Comparison of ENCODE assay signal across 8 cellular contexts in genomic region chr19:10580979-10581631, GRCh38. TPM values are rescaled to one million over a fixed set of nuclear protein-coding genes. Genes with fewer than 3 reads are reported as not detected.
DNase-seq lines count a peak whose midpoint lies in the region; ATAC-seq and TF ChIP-seq lines count a peak whose summit lies in the region.

No MANE protein-coding gene starts in this region.

- H3K27me3 ChIP-seq in PC-3 (ENCODE audit: low read length) = no peaks in the 10 kb centered on the region
- H3K27me3 ChIP-seq in esophagus squamous epithelium = no peaks in the 10 kb centered on the region

- H3F3A ChIP-seq in PC-3 (ENCODE audit: low read length, unreplicated experiment) = no peaks in the 10 kb centered on the region

- TF ChIP-seq CTCF in PC-3 (conservative IDR thresholded peaks at IDR 0.05; ENCODE audit: low read depth, low read length) = peak; percentile 99
- TF ChIP-seq CTCF in esophagus squamous epithelium (IDR thresholded peaks at IDR 0.05) = peak; percentile 96 to 99 (median 98)
- TF ChIP-seq CTCF in natural killer cell (IDR thresholded peaks at IDR 0.05) = peak; percentile 97

- H3K36me3 Mint-ChIP-seq in IgD-negative memory B cell (no peaks in the 10 kb centered on the region), natural killer cell (no peaks in the 10 kb centered on the region)
- H3K36me3 Mint-ChIP-seq in stimulated activated effector memory CD8-positive, alpha-beta T cell treated with anti-CD3 and anti-CD28 coated beads, Interleukin-12 subunit alpha, Interleukin-12 subunit beta, amount 100 ng/mL, for 72 hours = peaks cover 6% of the 10 kb centered on the region

- POLR2A ChIA-PET in PC-3 (lab: Charles Lee; ENCODE audit: unreplicated experiment) = no interaction called here

- H3K4me1 ChIP-seq in PC-3 (ENCODE audit: insufficient read depth, low read length) (no peaks in the 10 kb centered on the region), esophagus squamous epithelium (peaks cover 0 to 17% (median 0%) of the 10 kb centered on the region in 3 donors)

- peak overlapping the region in 3 of 4 donors; percentile 2 to 30 (median 29) for H3K4me3 Mint-ChIP-seq in IgD-negative memory B cell
- peak overlapping the region; percentile 4 for H3K4me3 Mint-ChIP-seq in natural killer cell
- H3K4me3 Mint-ChIP-seq in stimulated activated effector memory CD8-positive, alpha-beta T cell treated with anti-CD3 and anti-CD28 coated beads, Interleukin-12 subunit alpha, Interleukin-12 subunit beta, amount 100 ng/mL, for 72 hours = no peak overlapping the region

- H3K27ac ChIP-seq in PC-3 (ENCODE audit: low read length) (no peak overlapping the region), esophagus squamous epithelium (no peak overlapping the region)

- no peak for TF ChIP-seq POLR2A in esophagus squamous epithelium (IDR thresholded peaks at IDR 0.05)

- H3K36me3 ChIP-seq in PC-3 (ENCODE audit: low read depth, low read length) (no peaks in the 10 kb centered on the region; the same call in 1 of the 2 replicates), esophagus squamous epithelium (peaks cover 0 to 77% (median 5%) of the 10 kb centered on the region in 3 donors)

- H3K27ac Mint-ChIP-seq in IgD-negative memory B cell = peak overlapping the region; percentile 19 to 90 (median 28)
- H3K27ac Mint-ChIP-seq in natural killer cell = no peak overlapping the region
- no peak overlapping the region for H3K27ac Mint-ChIP-seq in stimulated activated effector memory CD8-positive, alpha-beta T cell treated with anti-CD3 and anti-CD28 coated beads, Interleukin-12 subunit alpha, Interleukin-12 subunit beta, amount 100 ng/mL, for 72 hours

- WGBS in esophagus squamous epithelium, 2 donors = 0 to 3% methylated on average over 4 to 14 of the region's 31 CpGs

- H4K20me1 ChIP-seq in PC-3 (ENCODE audit: low read length) = no peaks in the 10 kb centered on the region

- H3K27me3 Mint-ChIP-seq in IgD-negative memory B cell = no peaks in the 10 kb centered on the region
- H3K27me3 Mint-ChIP-seq in natural killer cell (ENCODE audit: low read depth in 2 of 2) = no peaks in the 10 kb centered on the region

- H2AFZ ChIP-seq in PC-3 (ENCODE audit: low read length) = peak overlapping the region; percentile 85

- no peaks in the 10 kb centered on the region for H3K79me2 ChIP-seq in PC-3 (ENCODE audit: low read length)

- CTCF ChIA-PET in PC-3 (lab: Charles Lee) = interaction anchor here (0.5 to 3.8 kb wide), 9 partner anchors 17 to 278 kb away, joined by 3 to 90 read pairs (median 4); no protein-coding TSS in a partner anchor

- no peaks in the 10 kb centered on the region for H3K9me3 Mint-ChIP-seq in IgD-negative memory B cell
- H3K9me3 Mint-ChIP-seq in natural killer cell = no peaks in the 10 kb centered on the region
- no peaks in the 10 kb centered on the region for H3K9me3 Mint-ChIP-seq in stimulated activated effector memory CD8-positive, alpha-beta T cell treated with anti-CD3 and anti-CD28 coated beads, Interleukin-12 subunit alpha, Interleukin-12 subunit beta, amount 100 ng/mL, for 72 hours

- H3K9me3 ChIP-seq in PC-3 (ENCODE audit: low read length) (no peaks in the 10 kb centered on the region), esophagus squamous epithelium (no peaks in the 10 kb centered on the region)

- no peaks in the 10 kb centered on the region for H3K9me2 ChIP-seq in PC-3 (replicated peaks; ENCODE audit: low read length)

- H3K4me1 Mint-ChIP-seq in IgD-negative memory B cell = peaks cover 15 to 16% (median 15%) of the 10 kb centered on the region in 3 donors
- H3K4me1 Mint-ChIP-seq in natural killer cell = peaks cover 12 to 21% of the 10 kb centered on the region in 2 donors
- peaks cover 25% of the 10 kb centered on the region for H3K4me1 Mint-ChIP-seq in stimulated activated effector memory CD8-positive, alpha-beta T cell treated with anti-CD3 and anti-CD28 coated beads, Interleukin-12 subunit alpha, Interleukin-12 subunit beta, amount 100 ng/mL, for 72 hours

- H3K4me3 ChIP-seq in PC-3 (ENCODE audit: low read length) = no peak overlapping the region
- H3K4me3 ChIP-seq in esophagus squamous epithelium = peak overlapping the region in 1 of 4 donors; percentile 1

- DNase-seq in DMS114 treated with DMSO at 0.1 percent for 48 hours (lab: John Stamatoyannopoulos, UW; ENCODE audit: unreplicated experiment) (peak; percentile 73), PC-3 (peak; percentile 98), activated T-cell treated with anti-CD3 and anti-CD28 coated beads for 24 hours (ENCODE audit: low read depth) (peak; percentile 84), esophagus squamous epithelium (lab: John Stamatoyannopoulos, UW) (peak; percentile 36), natural killer cell (peak; percentile 88)
- DNase-seq in stimulated activated effector memory CD8-positive, alpha-beta T cell treated with anti-CD3 and anti-CD28 coated beads, Interleukin-12 subunit alpha, Interleukin-12 subunit beta, amount 100 ng/mL, for 72 hours (ENCODE audit: low spot score in 2 of 2) = peak; percentile 86 to 94

- H3K4me2 ChIP-seq in PC-3 (ENCODE audit: low read length) = peak overlapping the region; percentile 49

- H3K9ac ChIP-seq in PC-3 (ENCODE audit: low read length) = no peak overlapping the region

- BruUV-seq in PC-3 (replicated peaks; lab: Mats Ljungman, UMichigan) = no TSS peak

- ATAC-seq in PC-3 (peak; percentile 91), natural killer cell (peak; percentile 96 to 100 (median 99)), GM21825 (IDR thresholded peaks at IDR 0.05; ENCODE audit: unreplicated experiment) (no peak)
- ATAC-seq in stimulated activated effector memory CD8-positive, alpha-beta T cell treated with anti-CD3 and anti-CD28 coated beads, Interleukin-12 subunit alpha, Interleukin-12 subunit beta, amount 100 ng/mL, for 72 hours = peak; percentile 89

- intact Hi-C loops in PC-3 (cut with micrococcal nuclease) = loop anchor here (1.0 kb wide), 3 partner anchors 44 to 118 kb away; partner anchors contain the start of gene SLC44A2
- intact Hi-C loops in esophagus squamous epithelium (cut with DNase I) = loop anchor here (2.0 kb wide), 1 partner anchor 64 kb away; no protein-coding TSS in a partner anchor
- intact Hi-C loops in natural killer cell (cut with micrococcal nuclease) = loop anchor here (1.0 to 2.0 kb wide), 3 partner anchors 63 to 118 kb away; no protein-coding TSS in a partner anchor

RNA-seq across cellular contexts. Expression of gene AP1M2, which starts 6.0 kb away (rescaled TPM):
- not detected for polyA plus RNA-seq in IgD-negative memory B cell
- total RNA-seq in PC-3 (2014; rRNA removed) = 43.9 and 50.0 TPM in 2 replicates
- total RNA-seq in esophagus squamous epithelium = 10 to 100 TPM; 24.8 to 67.0 (median 57.1) TPM
- total RNA-seq in natural killer cell = 1 to 10 TPM in 1 of 3 donors, not detected in 2; 1.3 TPM

RNA-seq across cellular contexts. Expression of gene CDKN2D, which starts 12.3 kb away (rescaled TPM):
- 193 TPM for polyA plus RNA-seq in IgD-negative memory B cell
- total RNA-seq in PC-3 (2014; rRNA removed) (17.1 and 22.5 TPM in 2 replicates), esophagus squamous epithelium (10 to 100 TPM in 1 of 4 donors, 1 to 10 TPM in 3; 5.1 to 14.4 (median 6.2) TPM), natural killer cell (100 to 1,000 TPM in 2 of 3 donors, 10 to 100 TPM in 1; 82.7 to 102 (median 101) TPM)

RNA-seq across cellular contexts. Expression of gene KRI1, which starts 15.3 kb away (rescaled TPM):
- polyA plus RNA-seq in IgD-negative memory B cell = 35.6 TPM
- 52.9 and 72.6 TPM in 2 replicates for total RNA-seq in PC-3 (2014; rRNA removed)
- 10 to 100 TPM; 18.2 to 30.3 (median 23.9) TPM for total RNA-seq in esophagus squamous epithelium
- total RNA-seq in natural killer cell = 10 to 100 TPM; 36.6 to 53.0 (median 49.5) TPM

RNA-seq across cellular contexts. Expression of gene ATG4D, which starts 37.4 kb away (rescaled TPM):
- polyA plus RNA-seq in IgD-negative memory B cell = 21.0 TPM
- total RNA-seq in PC-3 (2014; rRNA removed) (53.2 and 65.9 TPM in 2 replicates), esophagus squamous epithelium (10 to 100 TPM; 46.5 to 59.3 (median 51.4) TPM), natural killer cell (100 to 1,000 TPM; 128 to 155 (median 138) TPM)

RNA-seq across cellular contexts. Expression of gene SLC44A2, which starts 44.2 kb away (rescaled TPM):
- polyA plus RNA-seq in IgD-negative memory B cell = 332 TPM
- total RNA-seq in PC-3 (2014; rRNA removed) (63.9 and 87.3 TPM in 2 replicates), esophagus squamous epithelium (10 to 100 TPM; 59.7 to 82.8 (median 69.8) TPM), natural killer cell (100 to 1,000 TPM; 231 to 306 (median 279) TPM)

Comparison
In these comparisons a context has a peak if more than half of its experiments do, and no peak if none do; other contexts are left out.
1. DNase-seq: peak in every context shown above with its lines; median percentile 98 in PC-3; 90 in stimulated activated effector memory CD8-positive, alpha-beta T cell treated with anti-CD3 and anti-CD28 coated beads, Interleukin-12 subunit alpha, Interleukin-12 subunit beta, amount 100 ng/mL, for 72 hours; 88 in natural killer cell; 84 in activated T-cell treated with anti-CD3 and anti-CD28 coated beads for 24 hours; 73 in DMS114 treated with DMSO at 0.1 percent for 48 hours; 36 in esophagus squamous epithelium.
2. H3K27ac Mint-ChIP-seq: peak in IgD-negative memory B cell (3 of 3); none in natural killer cell (0 of 2) and stimulated activated effector memory CD8-positive, alpha-beta T cell treated with anti-CD3 and anti-CD28 coated beads, Interleukin-12 subunit alpha, Interleukin-12 subunit beta, amount 100 ng/mL, for 72 hours (single experiment).
3. RNA of gene AP1M2, which starts 6.0 kb away (total RNA-seq): 24.8 to 67.0 TPM in esophagus squamous epithelium and 43.9 to 50.0 TPM in PC-3; 1.3 TPM in natural killer cell; every median in the first group is over 10 times any median in the second.
4. Peak in every context shown above with its lines, with median percentiles within 50 percentile points of each other: CTCF ChIP-seq.